In the genomic region with DNA sequence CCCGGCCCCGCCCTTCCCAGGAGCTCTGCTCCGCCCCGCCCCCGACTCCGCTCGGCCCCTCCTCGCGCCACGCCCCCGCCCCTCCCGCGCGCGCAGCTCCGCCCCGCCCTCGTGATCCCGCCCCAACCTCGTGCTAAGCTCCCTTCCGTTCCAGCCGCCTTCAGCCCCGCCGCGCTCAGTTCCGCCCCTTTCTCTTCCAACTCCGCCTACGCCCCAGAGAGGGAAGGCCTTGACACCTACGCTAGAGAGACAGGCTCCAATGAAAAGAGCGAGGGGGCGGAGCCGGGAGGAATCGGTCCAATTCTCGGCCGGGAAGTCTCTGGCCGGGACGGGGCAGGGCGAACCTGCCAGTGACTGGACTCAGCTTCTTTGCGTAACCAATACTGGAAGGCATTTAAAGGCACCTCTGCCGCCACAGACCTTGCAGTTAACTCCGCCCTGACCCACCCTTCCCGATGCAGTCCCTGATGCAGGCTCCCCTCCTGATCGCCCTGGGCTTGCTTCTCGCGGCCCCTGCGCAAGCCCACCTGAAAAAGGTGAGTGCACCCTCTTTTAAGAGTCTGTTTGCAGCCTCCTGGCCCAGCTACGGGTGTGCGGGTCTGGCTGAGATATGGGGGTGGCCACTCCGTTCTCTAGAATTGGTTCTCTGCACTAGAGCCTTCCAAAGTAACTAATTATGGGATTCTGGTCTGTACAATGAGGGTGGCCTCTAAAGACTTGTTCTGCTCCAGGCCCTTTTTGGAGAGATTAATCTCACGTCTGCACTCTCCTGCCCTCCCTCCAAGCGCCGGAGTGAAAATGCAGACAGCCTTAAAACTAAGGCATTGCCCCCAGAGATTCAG, we compare ENCODE assay signal across 8 cellular contexts. TPM values are rescaled to one million over a fixed set of nuclear protein-coding genes. Genes with fewer than 3 reads are reported as not detected.
DNase-seq lines count a peak whose midpoint lies in the region; ATAC-seq lines count a peak whose summit lies in the region.

A gene (plus strand): TSS at position 424 of the 842 bp plus-strand sequence. CDS start 32 bp downstream, at position 456.

- intact Hi-C loops in left colon (cut with DNase I, micrococcal nuclease), result no loop called here

- H3K9ac ChIP-seq in BLaER1 treated with 17β-estradiol and CSF1 and Interleukin-3, amounts not matched to agents 10 nM and 100 nM, result peak within 1 kb of the TSS; percentile 74 to 86 (median 83)

- peak; percentile 67 for ATAC-seq in GM19351 (IDR thresholded peaks at IDR 0.05; ENCODE audit: unreplicated experiment)
- ATAC-seq in HG03521 (IDR thresholded peaks at IDR 0.05; ENCODE audit: unreplicated experiment), result peak; percentile 76
- peak; percentile 93 for ATAC-seq in left colon

- peaks cover 0 to 21% (median 0%) of the 10 kb centered on the region in 11 experiments; a peak in 3 of 22 replicates for H4K20me1 ChIP-seq in BLaER1 treated with 17β-estradiol and CSF1 and Interleukin-3, amounts not matched to agents 10 nM and 100 nM

- no peaks in the 10 kb centered on the region for H3K9me3 ChIP-seq in BLaER1 treated with 17β-estradiol and CSF1 and Interleukin-3, amounts not matched to agents 10 nM and 100 nM (replicated peaks in 1 of 11)

- DNase-seq in NCI-H748 (lab: John Stamatoyannopoulos, UW; ENCODE audit: unreplicated experiment), result peak; percentile 99
- DNase-seq in activated CD4-positive, alpha-beta T cell treated with anti-CD3 and anti-CD28 coated beads, Interleukin-2, amount 50 U/mL, for 1 hour, result peak; percentile 97
- DNase-seq in cortex of kidney (lab: John Stamatoyannopoulos, UW), result peak; percentile 75
- peak; percentile 99 to 100 for DNase-seq in left colon
- DNase-seq in stimulated activated CD4-positive, alpha-beta T cell treated with anti-CD3 and anti-CD28 coated beads, Interleukin-1b, Interleukin-23, amount 100 ng/mL, for 48 hours, result peak; percentile 99

- H3K4me3 ChIP-seq in BLaER1 treated with 17β-estradiol and CSF1 and Interleukin-3, amounts not matched to agents 10 nM and 100 nM, result peak within 1 kb of the TSS; percentile 71 to 84 (median 77)

- H3K4me1 ChIP-seq in BLaER1 treated with 17β-estradiol and CSF1 and Interleukin-3, amounts not matched to agents 10 nM and 100 nM, result peaks cover 55 to 70% (median 65%) of the 10 kb centered on the region in 10 experiments

- peak within 1 kb of the TSS; percentile 68 to 91 (median 85) for H3K27ac ChIP-seq in BLaER1 treated with 17β-estradiol and CSF1 and Interleukin-3, amounts not matched to agents 10 nM and 100 nM

- H3K36me3 ChIP-seq in BLaER1 treated with 17β-estradiol and CSF1 and Interleukin-3, amounts not matched to agents 10 nM and 100 nM, result peaks cover 0 to 6% (median 0%) of the 10 kb centered on the region in 11 experiments; a peak in 1 of 22 replicates

- H3K27me3 ChIP-seq in BLaER1 treated with 17β-estradiol and CSF1 and Interleukin-3, amounts not matched to agents 10 nM and 100 nM, result no peaks in the 10 kb centered on the region

- peak within 1 kb of the TSS; percentile 89 to 99 (median 98) for H3K4me2 ChIP-seq in BLaER1 treated with 17β-estradiol and CSF1 and Interleukin-3, amounts not matched to agents 10 nM and 100 nM

RNA-seq across cellular contexts. Expression of the gene that starts here (rescaled TPM):
- total RNA-seq in left colon, result 10 to 100 TPM; 19.0 to 28.1 TPM

Comparison
In these comparisons a context has a peak if more than half of its experiments do, and no peak if none do; other contexts are left out.
1. Peak in every context shown above with its lines: DNase-seq, ATAC-seq, H3K4me3 ChIP-seq and H3K27ac ChIP-seq.